16 cellular contexts compared by ENCODE assay signal in genomic region chr19:6660930-6661329, GRCh38. TPM values are rescaled to one million over a fixed set of nuclear protein-coding genes. Genes with fewer than 3 reads are reported as not detected.
DNase-seq lines count a peak whose midpoint lies in the region; ATAC-seq and TF ChIP-seq lines count a peak whose summit lies in the region.
"Had no signal": no experiment of that assay in that cellular context is flagged by ENCODE, and none has a peak within 500 bp of the region (broad histone marks: within the 10 kb centered on the region; RNA-seq: fewer than 3 reads in every experiment).

No MANE protein-coding gene starts in this region.

- TF ChIP-seq CTCF in upper lobe of right lung (IDR thresholded peaks at IDR 0.05) (no peak), gastrocnemius medialis (IDR thresholded peaks at IDR 0.05 in 4 of 5, conservative IDR thresholded peaks at IDR 0.05 in 1 of 5) (no peak)

- no peak overlapping the region for H3K27ac ChIP-seq in upper lobe of right lung
- H3K27ac ChIP-seq in gastrocnemius medialis, result no peak overlapping the region
- H3K27ac ChIP-seq: ascending aorta had no signal

- no peaks in the 10 kb centered on the region for H3K27me3 Mint-ChIP-seq in activated naive CD4-positive, alpha-beta T cell treated with anti-CD3 and anti-CD28 coated beads for 36 hours (ENCODE audit: low read depth)
- no peaks in the 10 kb centered on the region for H3K27me3 Mint-ChIP-seq in activated CD4-positive, alpha-beta memory T cell treated with anti-CD3 and anti-CD28 coated beads for 36 hours

- H3K27ac Mint-ChIP-seq in activated naive CD4-positive, alpha-beta T cell treated with anti-CD3 and anti-CD28 coated beads for 36 hours, result no peak overlapping the region
- H3K27ac Mint-ChIP-seq in activated CD4-positive, alpha-beta memory T cell treated with anti-CD3 and anti-CD28 coated beads for 36 hours, result no peak overlapping the region

- peaks cover 7% of the 10 kb centered on the region for H3K9me3 Mint-ChIP-seq in activated naive CD4-positive, alpha-beta T cell treated with anti-CD3 and anti-CD28 coated beads for 36 hours
- H3K9me3 Mint-ChIP-seq in activated CD4-positive, alpha-beta memory T cell treated with anti-CD3 and anti-CD28 coated beads for 36 hours, result no peaks in the 10 kb centered on the region

- DNase-seq in activated naive CD4-positive, alpha-beta T cell treated with anti-CD3 and anti-CD28 coated beads for 36 hours, result no peak
- no peak for DNase-seq in activated naive CD4-positive, alpha-beta T cell treated with Interleukin-2 at 50 U/mL for 16 hours
- DNase-seq in activated CD4-positive, alpha-beta memory T cell treated with anti-CD3 and anti-CD28 coated beads for 36 hours, result no peak
- DNase-seq in left lobe of liver (ENCODE audit: low spot score) (no peak), upper lobe of right lung (no peak), MV-4-11 (lab: John Stamatoyannopoulos, UW) (no peak), islet precursor cell (no peak), gastrocnemius medialis (no peak)
- DNase-seq: KG1; NCI-H1105 treated with DMSO at 0.1 percent for 48 hours; NK-92 treated with Interleukin-12 subunit alpha and Interleukin-12 subunit beta, amount 100 ng/mL, for 24 hours had no signal

- CTCF ChIA-PET in activated naive CD4-positive, alpha-beta T cell treated with anti-CD3 and anti-CD28 coated beads for 36 hours (lab: Charles Lee), result interaction anchor here (0.8 kb wide), 1 partner anchor 144 kb away, joined by 3 read pairs; no protein-coding TSS in a partner anchor
- CTCF ChIA-PET in activated CD4-positive, alpha-beta memory T cell treated with anti-CD3 and anti-CD28 coated beads for 36 hours (lab: Charles Lee), result interaction anchor here (0.9 to 2.4 kb wide), 8 partner anchors 9 to 77 kb away, joined by 3 to 8 read pairs (median 6); partner anchors contain the start of genes GPR108 and TNFSF14

- H3K27me3 ChIP-seq in upper lobe of right lung (peaks cover 28% of the 10 kb centered on the region), gastrocnemius medialis (peaks cover 7 to 16% (median 8%) of the 10 kb centered on the region in 3 donors)
- H3K27me3 ChIP-seq: ascending aorta had no signal

- in situ Hi-C loops in gastrocnemius medialis (cut with MboI; ENCODE audit: low sequenced_read_pairs in 4 of 4), result no loop called here

- no peak overlapping the region for H3K4me3 ChIP-seq in upper lobe of right lung
- H3K4me3 ChIP-seq in gastrocnemius medialis, result no peak overlapping the region
- H3K4me3 ChIP-seq: ascending aorta had no signal

- H3K36me3 Mint-ChIP-seq in activated naive CD4-positive, alpha-beta T cell treated with anti-CD3 and anti-CD28 coated beads for 36 hours (ENCODE audit: low read depth), result peaks cover 13% of the 10 kb centered on the region
- peaks cover 13% of the 10 kb centered on the region for H3K36me3 Mint-ChIP-seq in activated CD4-positive, alpha-beta memory T cell treated with anti-CD3 and anti-CD28 coated beads for 36 hours

- intact Hi-C loops in activated naive CD4-positive, alpha-beta T cell treated with anti-CD3 and anti-CD28 coated beads for 36 hours (cut with micrococcal nuclease), result loop anchor here (1.0 to 2.0 kb wide), 5 partner anchors 9 to 75 kb away; partner anchors contain the start of gene TNFSF14
- intact Hi-C loops in activated CD4-positive, alpha-beta memory T cell treated with anti-CD3 and anti-CD28 coated beads for 36 hours (cut with micrococcal nuclease), result loop anchor here (1.0 to 5.0 kb wide), 6 partner anchors 9 to 202 kb away; partner anchors contain the start of gene TNFSF14
- intact Hi-C loops in upper lobe of right lung (cut with DNase I) (no loop called here), gastrocnemius medialis (cut with DNase I; ENCODE audit: low total_unique reads) (no loop called here)

- ATAC-seq in left lobe of liver (peak; percentile 4), upper lobe of right lung (peak; percentile 28), gastrocnemius medialis (no peak)

- POLR2A ChIA-PET in activated CD4-positive, alpha-beta memory T cell treated with anti-CD3 and anti-CD28 coated beads for 36 hours (lab: Charles Lee), result interaction anchor here (1.2 to 2.5 kb wide), 8 partner anchors 7 to 153 kb away, joined by 3 to 25 read pairs (median 4); partner anchors contain the start of genes GPR108 and TNFSF14

- no peaks in the 10 kb centered on the region for H3K36me3 ChIP-seq in upper lobe of right lung
- H3K36me3 ChIP-seq in gastrocnemius medialis, result no peaks in the 10 kb centered on the region
- H3K36me3 ChIP-seq: ascending aorta had no signal

- no peaks in the 10 kb centered on the region for H3K9me3 ChIP-seq in upper lobe of right lung
- H3K9me3 ChIP-seq in gastrocnemius medialis, result no peaks in the 10 kb centered on the region
- H3K9me3 ChIP-seq: ascending aorta had no signal

- H3K4me3 Mint-ChIP-seq in activated naive CD4-positive, alpha-beta T cell treated with anti-CD3 and anti-CD28 coated beads for 36 hours, result peak overlapping the region; percentile 54
- H3K4me3 Mint-ChIP-seq in activated CD4-positive, alpha-beta memory T cell treated with anti-CD3 and anti-CD28 coated beads for 36 hours, result peak overlapping the region; percentile 17

- H3K4me1 ChIP-seq in upper lobe of right lung (no peaks in the 10 kb centered on the region), gastrocnemius medialis (no peaks in the 10 kb centered on the region)
- H3K4me1 ChIP-seq: ascending aorta had no signal

- H3K4me1 Mint-ChIP-seq in activated naive CD4-positive, alpha-beta T cell treated with anti-CD3 and anti-CD28 coated beads for 36 hours (ENCODE audit: low read depth), result peaks cover 19% of the 10 kb centered on the region
- peaks cover 20% of the 10 kb centered on the region for H3K4me1 Mint-ChIP-seq in activated CD4-positive, alpha-beta memory T cell treated with anti-CD3 and anti-CD28 coated beads for 36 hours (ENCODE audit: low read depth)

- no peak for TF ChIP-seq POLR2A in gastrocnemius medialis (IDR thresholded peaks at IDR 0.05)

RNA-seq across cellular contexts. Expression of gene TNFSF14, which starts 9.0 kb away (rescaled TPM):
- total RNA-seq in activated naive CD4-positive, alpha-beta T cell treated with anti-CD3 and anti-CD28 coated beads for 36 hours, result 10 to 100 TPM; 13.1 to 14.5 TPM
- total RNA-seq in activated CD4-positive, alpha-beta memory T cell treated with anti-CD3 and anti-CD28 coated beads for 36 hours, result 10 to 100 TPM; 36.5 to 38.6 TPM
- total RNA-seq in left lobe of liver (8.3 TPM), upper lobe of right lung (4.4 TPM), gastrocnemius medialis (not detected)
- total RNA-seq: epithelial cell of proximal tubule, glomerular endothelial cell, osteocyte, skeletal muscle tissue had no signal

RNA-seq across cellular contexts. Expression of gene C3, which starts 59.5 kb away (rescaled TPM):
- total RNA-seq in activated naive CD4-positive, alpha-beta T cell treated with anti-CD3 and anti-CD28 coated beads for 36 hours, result under 1 TPM; 0.81 to 0.94 TPM
- 1 to 10 TPM; 1.2 to 2.4 TPM for total RNA-seq in activated CD4-positive, alpha-beta memory T cell treated with anti-CD3 and anti-CD28 coated beads for 36 hours
- total RNA-seq in left lobe of liver, result 11,297 TPM
- total RNA-seq in upper lobe of right lung, result 1,129 TPM
- total RNA-seq in gastrocnemius medialis, result 100 to 1,000 TPM in 1 of 4 donors, 10 to 100 TPM in 3; 25.9 to 121 (median 70.6) TPM

Comparison
In these comparisons a context has a peak if more than half of its experiments do, and no peak if none do; other contexts are left out.
1. ATAC-seq: peak in left lobe of liver (single experiment) and upper lobe of right lung (single experiment); none in gastrocnemius medialis (0 of 2).
2. RNA of gene C3, which starts 59.5 kb away (total RNA-seq): 11,297 TPM in left lobe of liver (single experiment); 1,129 TPM in upper lobe of right lung (single experiment), 25.9 to 121 TPM in gastrocnemius medialis, 1.2 to 2.4 TPM in activated CD4-positive, alpha-beta memory T cell treated with anti-CD3 and anti-CD28 coated beads for 36 hours and 0.81 to 0.94 TPM in activated naive CD4-positive, alpha-beta T cell treated with anti-CD3 and anti-CD28 coated beads for 36 hours; every median in the first group is over 10 times any median in the second.
3. intact Hi-C loops: an anchor here in activated naive CD4-positive, alpha-beta T cell treated with anti-CD3 and anti-CD28 coated beads for 36 hours (1.0 to 2.0 kb wide) and activated CD4-positive, alpha-beta memory T cell treated with anti-CD3 and anti-CD28 coated beads for 36 hours (1.0 to 5.0 kb wide); none called in upper lobe of right lung and gastrocnemius medialis.